20 cellular contexts compared by ENCODE assay signal in the genomic region with DNA sequence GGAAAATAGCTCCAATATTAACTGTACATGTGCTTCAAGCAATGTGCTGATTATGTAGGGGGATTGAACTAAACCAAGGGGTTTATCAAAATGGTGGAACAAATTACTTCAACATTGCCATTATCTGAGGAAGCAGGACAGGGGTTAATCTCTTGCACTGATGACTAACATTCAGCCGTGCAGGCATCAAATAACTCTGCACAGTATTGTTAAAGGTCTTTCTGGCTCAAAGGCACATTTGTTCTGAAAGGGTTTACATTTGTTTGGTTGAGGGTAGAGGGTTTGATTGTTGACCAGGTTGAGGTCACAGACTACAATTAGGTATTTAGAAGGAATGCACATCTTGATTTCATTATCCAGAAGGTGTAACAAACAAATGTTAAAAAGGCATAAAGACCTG. TPM values are rescaled to one million over a fixed set of nuclear protein-coding genes. Genes with fewer than 3 reads are reported as not detected.
DNase-seq lines count a peak whose midpoint lies in the region; ATAC-seq, FAIRE-seq and TF ChIP-seq lines count a peak whose summit lies in the region.
"Had no signal": no experiment of that assay in that cellular context is flagged by ENCODE, and none has a peak within 500 bp of the region (broad histone marks: within the 10 kb centered on the region; RNA-seq: fewer than 3 reads in every experiment).

No MANE protein-coding gene starts in this region.

- H3K4me3 ChIP-seq in PC-3 (ENCODE audit: low read length): peak overlapping the region; percentile 2; the same call in 1 of the 2 replicates
- no peak overlapping the region for H3K4me3 ChIP-seq in astrocyte (ENCODE audit: insufficient read depth, low read depth, low read length)
- H3K4me3 ChIP-seq in heart left ventricle: no peak overlapping the region
- H3K4me3 ChIP-seq: SJSA1 had no signal

- H3K4me1 ChIP-seq in PC-3 (ENCODE audit: insufficient read depth, low read length): peaks cover 23% of the 10 kb centered on the region
- no peaks in the 10 kb centered on the region for H3K4me1 ChIP-seq in astrocyte (ENCODE audit: insufficient read depth, low read length)
- H3K4me1 ChIP-seq in heart left ventricle: no peaks in the 10 kb centered on the region
- H3K4me1 ChIP-seq: SJSA1 had no signal

- no peaks in the 10 kb centered on the region for H3K9me2 ChIP-seq in PC-3 (replicated peaks; ENCODE audit: low read length)

- no peaks in the 10 kb centered on the region for H4K20me1 ChIP-seq in PC-3 (ENCODE audit: low read length)
- no peaks in the 10 kb centered on the region for H4K20me1 ChIP-seq in astrocyte (ENCODE audit: insufficient read depth, low read length)

- no peak overlapping the region for H3K4me3 Mint-ChIP-seq in astrocyte (ENCODE audit: unreplicated experiment)
- H3K4me3 Mint-ChIP-seq in T-helper 2 cell treated with Interferon-gamma antibody and Interleukin-4, amounts not matched to agents 5 μg/mL and 100 μg/mL, for 36 hours: no peak overlapping the region
- H3K4me3 Mint-ChIP-seq: IgD-negative memory B cell had no signal

- peak; percentile 17 for DNase-seq in HT-29 (ENCODE audit: low spot score)
- DNase-seq in PC-3: peak; percentile 66
- no peak for DNase-seq in astrocyte (ENCODE audit: low read depth)
- peak; percentile 13 for DNase-seq in urothelium cell line (ENCODE audit: low spot score)
- DNase-seq in nucleus accumbens (lab: John Stamatoyannopoulos, UW): no peak
- no peak for DNase-seq in T-helper 2 cell treated with Interferon-gamma antibody and Interleukin-4, amounts not matched to agents 5 μg/mL and 100 μg/mL, for 36 hours (ENCODE audit: low spot score)
- no peak for DNase-seq in heart left ventricle
- DNase-seq: ACHN, COR-L47, Kasumi-1, MM.1S, NCI-H1092 treated with DMSO at 0.1 percent for 48 hours, NCI-H1694, NCI-H2107, NCI-H446 had no signal

- peaks cover 7% of the 10 kb centered on the region for H3K4me1 Mint-ChIP-seq in astrocyte (ENCODE audit: low read depth, unreplicated experiment)
- no peaks in the 10 kb centered on the region for H3K4me1 Mint-ChIP-seq in T-helper 2 cell treated with Interferon-gamma antibody and Interleukin-4, amounts not matched to agents 5 μg/mL and 100 μg/mL, for 36 hours (ENCODE audit: low read depth)

- no peaks in the 10 kb centered on the region for H3K27me3 Mint-ChIP-seq in astrocyte (ENCODE audit: low read depth, unreplicated experiment)
- H3K27me3 Mint-ChIP-seq in T-helper 2 cell treated with Interferon-gamma antibody and Interleukin-4, amounts not matched to agents 5 μg/mL and 100 μg/mL, for 36 hours (ENCODE audit: low read depth): no peaks in the 10 kb centered on the region

- no peak for TF ChIP-seq POLR2A in heart left ventricle (IDR thresholded peaks at IDR 0.05)

- H3K9ac ChIP-seq in PC-3 (ENCODE audit: low read length): no peak overlapping the region
- no peak overlapping the region for H3K9ac ChIP-seq in astrocyte (ENCODE audit: low read length)

- H3K9me3 ChIP-seq in PC-3 (ENCODE audit: low read length) (no peaks in the 10 kb centered on the region), astrocyte (ENCODE audit: insufficient read depth, low read depth, low read length) (no peaks in the 10 kb centered on the region), heart left ventricle (no peaks in the 10 kb centered on the region)
- H3K9me3 ChIP-seq: SJSA1 had no signal

- H3K27me3 ChIP-seq in PC-3 (ENCODE audit: low read length) (no peaks in the 10 kb centered on the region), astrocyte (ENCODE audit: insufficient read depth, low read length) (no peaks in the 10 kb centered on the region), heart left ventricle (no peaks in the 10 kb centered on the region)
- H3K27me3 ChIP-seq: SJSA1 had no signal

- H2AFZ ChIP-seq in PC-3 (ENCODE audit: low read length) (peak overlapping the region; percentile 39; the same call in 1 of the 2 replicates), astrocyte (ENCODE audit: low read depth, low read length) (no peak overlapping the region)

- 19 to 33% (median 21%) methylated on average over 1 of the region's 1 CpG for WGBS in heart left ventricle, 4 donors

- H3K36me3 ChIP-seq in PC-3 (ENCODE audit: low read depth, low read length) (no peaks in the 10 kb centered on the region), astrocyte (ENCODE audit: insufficient read depth, low read length) (no peaks in the 10 kb centered on the region), heart left ventricle (no peaks in the 10 kb centered on the region)
- H3K36me3 ChIP-seq: SJSA1 had no signal

- intact Hi-C loops in PC-3 (cut with micrococcal nuclease): no loop called here
- intact Hi-C loops in heart left ventricle (cut with DNase I): no loop called here

- ATAC-seq in PC-3 (peak; percentile 81), heart left ventricle (no peak)

- TF ChIP-seq CTCF in PC-3 (conservative IDR thresholded peaks at IDR 0.05; ENCODE audit: low read depth, low read length) (no peak), astrocyte (IDR thresholded peaks at IDR 0.05; ENCODE audit: insufficient read depth, low read depth, low read length) (no peak), heart left ventricle (IDR thresholded peaks at IDR 0.05) (no peak)

- H3K27ac Mint-ChIP-seq in astrocyte (ENCODE audit: unreplicated experiment): no peak overlapping the region
- no peak overlapping the region for H3K27ac Mint-ChIP-seq in T-helper 2 cell treated with Interferon-gamma antibody and Interleukin-4, amounts not matched to agents 5 μg/mL and 100 μg/mL, for 36 hours
- H3K27ac Mint-ChIP-seq: IgD-negative memory B cell had no signal

- BruUV-seq in PC-3 (replicated peaks; lab: Mats Ljungman, UMichigan): no TSS peak

- CTCF ChIA-PET in PC-3 (lab: Charles Lee): no interaction called here

- no peaks in the 10 kb centered on the region for H3F3A ChIP-seq in PC-3 (ENCODE audit: low read length, unreplicated experiment)

- no peaks in the 10 kb centered on the region for H3K79me2 ChIP-seq in PC-3 (ENCODE audit: low read length)
- no peaks in the 10 kb centered on the region for H3K79me2 ChIP-seq in astrocyte (ENCODE audit: insufficient read depth, low read length)

- FAIRE-seq in astrocyte (lab: Jason Lieb, UNC) (no peak), urothelium cell line (lab: Jason Lieb, UNC) (no peak)
- FAIRE-seq: H54, HTR-8/SVneo had no signal

- POLR2A ChIA-PET in PC-3 (lab: Charles Lee; ENCODE audit: unreplicated experiment): no interaction called here

- no peaks in the 10 kb centered on the region for H3K9me3 Mint-ChIP-seq in astrocyte (ENCODE audit: unreplicated experiment)
- no peaks in the 10 kb centered on the region for H3K9me3 Mint-ChIP-seq in T-helper 2 cell treated with Interferon-gamma antibody and Interleukin-4, amounts not matched to agents 5 μg/mL and 100 μg/mL, for 36 hours

- H3K4me2 ChIP-seq in PC-3 (ENCODE audit: low read length) (peak overlapping the region; percentile 38), astrocyte (ENCODE audit: low read length) (peak overlapping the region; percentile 23)

- no peaks in the 10 kb centered on the region for H3K36me3 Mint-ChIP-seq in astrocyte (ENCODE audit: low read depth, unreplicated experiment)
- no peaks in the 10 kb centered on the region for H3K36me3 Mint-ChIP-seq in T-helper 2 cell treated with Interferon-gamma antibody and Interleukin-4, amounts not matched to agents 5 μg/mL and 100 μg/mL, for 36 hours (ENCODE audit: low read depth)
- H3K36me3 Mint-ChIP-seq: IgD-negative memory B cell had no signal

- H3K27ac ChIP-seq in PC-3 (ENCODE audit: low read length): peak overlapping the region; percentile 32
- H3K27ac ChIP-seq in astrocyte (ENCODE audit: low read depth, low read length): no peak overlapping the region
- no peak overlapping the region for H3K27ac ChIP-seq in heart left ventricle
- H3K27ac ChIP-seq: RWPE1, SJSA1 had no signal

RNA-seq across cellular contexts. Expression of gene CCSER1, which starts 32.2 kb away (rescaled TPM):
- 12.3 and 14.0 TPM in 2 replicates for total RNA-seq in HT-29 (2014; rRNA removed; shearing (Covaris generic))
- total RNA-seq in PC-3 (2014; rRNA removed) (6.0 and 10.1 TPM in 2 replicates), astrocyte (1.2 and 2.2 TPM in 2 replicates), heart left ventricle (10 to 100 TPM in 6 of 9 donors, 1 to 10 TPM in 3; 5.0 to 15.8 (median 13.3) TPM)
- polyA plus RNA-seq in heart left ventricle: 1 to 10 TPM; 2.5 to 4.3 TPM
- total RNA-seq: SJSA1 had no signal

Comparison
In these comparisons a context has a peak if more than half of its experiments do, and no peak if none do; other contexts are left out.
1. DNase-seq: peak in HT-29 (single experiment), PC-3 (single experiment) and urothelium cell line (single experiment); none in astrocyte (single experiment), nucleus accumbens (0 of 56), T-helper 2 cell treated with Interferon-gamma antibody and Interleukin-4, amounts not matched to agents 5 μg/mL and 100 μg/mL, for 36 hours (single experiment) and heart left ventricle (0 of 5).